ENCODE assay signal across 19 cellular contexts in genomic region chr6:34373511-34373910, GRCh38.
"Had no signal": no experiment of that assay in that cellular context is flagged by ENCODE, and none has a peak within 500 bp of the region (broad histone marks: within the 10 kb centered on the region; RNA-seq: fewer than 3 reads in every experiment).

No MANE protein-coding gene starts in this region.

- H3K4me1 ChIP-seq: suprapubic skin had no signal

- H3K9me3 ChIP-seq: esophagus squamous epithelium, left lung, right atrium auricular region, suprapubic skin had no signal

- ATAC-seq: sciatic nerve; stimulated activated naive CD8-positive, alpha-beta T cell treated with anti-CD3 and anti-CD28 coated beads, Interleukin-15, amount 100 ng/mL, for 72 hours had no signal

- H3K4me3 ChIP-seq: esophagus squamous epithelium, left lung, neural progenitor cell, right atrium auricular region, suprapubic skin had no signal

- DNase-seq: central memory CD4-positive, alpha-beta T cell; effector memory CD4-positive, alpha-beta T cell; esophagus squamous epithelium; foreskin melanocyte; left cardiac atrium; left lung; mammary epithelial cell; mesendoderm; midbrain; naive thymus-derived CD4-positive, alpha-beta T cell; posterior cingulate gyrus; stimulated activated CD4-positive, alpha-beta T cell treated with anti-CD3 and anti-CD28 coated beads, Interleukin-2, amount 100 ng/mL, for 48 hours; stimulated activated naive CD4-positive, alpha-beta T cell; stimulated activated naive CD8-positive, alpha-beta T cell treated with anti-CD3 and anti-CD28 coated beads, Interleukin-15, amount 100 ng/mL, for 72 hours had no signal

- H3K27me3 ChIP-seq: esophagus squamous epithelium, left lung, neural progenitor cell, right atrium auricular region, suprapubic skin had no signal

- H3K4me3 Mint-ChIP-seq: naive thymus-derived CD4-positive, alpha-beta T cell; nephron; neural progenitor cell; stimulated activated naive CD8-positive, alpha-beta T cell treated with anti-CD3 and anti-CD28 coated beads, Interleukin-15, amount 100 ng/mL, for 72 hours had no signal

- H3K27me3 Mint-ChIP-seq: naive thymus-derived CD4-positive, alpha-beta T cell; stimulated activated naive CD8-positive, alpha-beta T cell treated with anti-CD3 and anti-CD28 coated beads, Interleukin-15, amount 100 ng/mL, for 72 hours had no signal

- H3K9me3 Mint-ChIP-seq: naive thymus-derived CD4-positive, alpha-beta T cell; nephron; neural progenitor cell; stimulated activated naive CD8-positive, alpha-beta T cell treated with anti-CD3 and anti-CD28 coated beads, Interleukin-15, amount 100 ng/mL, for 72 hours had no signal

- H3K27ac Mint-ChIP-seq: naive thymus-derived CD4-positive, alpha-beta T cell; nephron; neural progenitor cell; stimulated activated naive CD8-positive, alpha-beta T cell treated with anti-CD3 and anti-CD28 coated beads, Interleukin-15, amount 100 ng/mL, for 72 hours had no signal

- H3K36me3 ChIP-seq: left lung, neural progenitor cell, right atrium auricular region, suprapubic skin had no signal

- H3K27ac ChIP-seq: neural progenitor cell, right atrium auricular region, suprapubic skin had no signal
